ENCODE assay signal across 20 cellular contexts in the genomic region with DNA sequence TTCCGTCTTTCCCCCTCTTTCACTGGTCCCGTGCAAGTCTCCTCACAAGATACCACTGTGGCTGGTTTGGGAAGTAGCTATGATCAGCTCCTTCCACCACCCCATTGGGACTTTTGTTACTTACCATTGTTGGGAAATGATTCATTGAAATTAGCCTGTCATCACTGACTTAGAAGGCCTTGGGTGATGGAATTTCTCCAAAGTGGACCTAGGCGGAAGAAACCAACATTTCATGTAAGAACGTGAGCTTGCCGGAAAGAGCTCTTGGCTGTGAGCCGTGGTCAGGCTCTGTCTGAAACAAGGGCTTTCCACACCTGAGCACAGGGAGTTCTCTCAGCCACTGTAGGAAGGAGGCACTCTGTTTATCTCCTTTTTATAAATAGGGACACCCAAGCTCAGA. TPM values are rescaled to one million over a fixed set of nuclear protein-coding genes. Genes with fewer than 3 reads are reported as not detected.
DNase-seq lines count a peak whose midpoint lies in the region; ATAC-seq, FAIRE-seq and TF ChIP-seq lines count a peak whose summit lies in the region.
"Had no signal": no experiment of that assay in that cellular context is flagged by ENCODE, and none has a peak within 500 bp of the region (broad histone marks: within the 10 kb centered on the region; RNA-seq: fewer than 3 reads in every experiment).

No MANE protein-coding gene starts in this region.

- H3K9me1 ChIP-seq in endothelial cell of umbilical vein (replicated peaks; ENCODE audit: control insufficient read depth, extremely low read depth, insufficient read depth, low read length), result no peaks in the 10 kb centered on the region

- H3K4me3 ChIP-seq in endothelial cell of umbilical vein (replicated peaks in 1 of 3; ENCODE audit: insufficient read depth in 1 of 3, low read depth in 1 of 3, low read length in 3 of 3), result no peak overlapping the region
- H3K4me3 ChIP-seq: GM23248 had no signal

- no peaks in the 10 kb centered on the region for H4K20me1 ChIP-seq in endothelial cell of umbilical vein (replicated peaks; ENCODE audit: control insufficient read depth, extremely low read depth, insufficient read depth, low read length)

- peak; percentile 42 for ATAC-seq in left ventricle myocardium superior
- ATAC-seq in Right ventricle myocardium superior (ENCODE audit: poor library complexity), result no peak
- no peak for ATAC-seq in GM21447 (IDR thresholded peaks at IDR 0.05; ENCODE audit: unreplicated experiment)
- ATAC-seq: CD8-positive, alpha-beta T cell had no signal

- H3K27ac ChIP-seq in endothelial cell of umbilical vein (ENCODE audit: insufficient read depth, low read depth, low read length), result no peak overlapping the region
- H3K27ac ChIP-seq: GM23248 had no signal

- H3K27me3 ChIP-seq in endothelial cell of umbilical vein (ENCODE audit: control insufficient read depth in 2 of 2, insufficient read depth in 2 of 2, low read length in 2 of 2), result no peaks in the 10 kb centered on the region

- H3K9me3 ChIP-seq in endothelial cell of umbilical vein (replicated peaks; ENCODE audit: control insufficient read depth, insufficient read depth, low read length), result no peaks in the 10 kb centered on the region

- H3K79me2 ChIP-seq in endothelial cell of umbilical vein (ENCODE audit: control insufficient read depth, insufficient read depth, low read length), result no peaks in the 10 kb centered on the region

- H3K9ac ChIP-seq in endothelial cell of umbilical vein (replicated peaks; ENCODE audit: extremely low read depth, insufficient read depth, low read length), result no peak overlapping the region
- H3K9ac ChIP-seq: GM23248 had no signal

- H3K4me1 ChIP-seq in endothelial cell of umbilical vein (ENCODE audit: control insufficient read depth, extremely low read depth, insufficient read depth, low read length), result no peaks in the 10 kb centered on the region

- dilution Hi-C loops in endothelial cell of umbilical vein (cut with MboI; ENCODE audit: extremely low pct_ligation_motif_present, low sequenced_read_pairs), result no loop called here

- FAIRE-seq in endothelial cell of umbilical vein (lab: Jason Lieb, UNC), result peak; percentile 48
- FAIRE-seq: D721Med had no signal

- DNase-seq in left ventricle myocardium superior, result no peak
- no peak for DNase-seq in Right ventricle myocardium superior
- DNase-seq in endothelial cell of umbilical vein (ENCODE audit: low read depth, low spot score), result no peak
- DNase-seq in glomerular endothelial cell (ENCODE audit: extremely low read depth, low read depth, low spot score), result peak; percentile 25
- no peak for DNase-seq in activated CD8-positive, alpha-beta memory T cell treated with anti-CD3 and anti-CD28 coated beads, Interleukin-2, amount 50 U/mL, for 4 hours
- no peak for DNase-seq in globus pallidus (ENCODE audit: low spot score)
- no peak for DNase-seq in activated CD8-positive, alpha-beta memory T cell treated with anti-CD3 and anti-CD28 coated beads, Interleukin-2, amount 50 U/mL, for 48 hours
- DNase-seq: 8988T; CD8-positive, alpha-beta T cell; DMS79; GM23248; HCEC 1CT; NCI-H187 treated with DMSO at 0.1 percent for 48 hours; NCI-H345; NCI-H526 treated with DMSO at 0.1 percent for 48 hours; NK-92 treated with Interleukin-12 subunit alpha and Interleukin-12 subunit beta, amount 100 ng/mL, for 24 hours had no signal

- POLR2A ChIA-PET in endothelial cell of umbilical vein (lab: Charles Lee), result no interaction called here

- CTCF ChIA-PET in endothelial cell of umbilical vein (lab: Charles Lee), result interaction anchor here (0.9 to 1.9 kb wide), 5 partner anchors 11 to 225 kb away, joined by 3 to 7 read pairs (median 4); no protein-coding TSS in a partner anchor

- no TSS peak for BruUV-seq in endothelial cell of umbilical vein (replicated peaks; lab: Mats Ljungman, UMichigan)

- H2AFZ ChIP-seq in endothelial cell of umbilical vein (ENCODE audit: low read depth, low read length), result no peak overlapping the region
- H2AFZ ChIP-seq: GM23248 had no signal

- intact Hi-C loops in left ventricle myocardium superior (cut with micrococcal nuclease), result no loop called here
- intact Hi-C loops in Right ventricle myocardium superior (cut with DNase I), result no loop called here
- intact Hi-C loops in endothelial cell of umbilical vein (cut with micrococcal nuclease), result no loop called here

- TF ChIP-seq CTCF in endothelial cell of umbilical vein (IDR thresholded peaks at IDR 0.05; ENCODE audit: extremely low read depth in 1 of 2, insufficient read depth in 1 of 2, low read depth in 1 of 2, low read length in 2 of 2), result no peak

- peaks cover 18 to 36% of the 10 kb centered on the region in 2 experiments for H3K36me3 ChIP-seq in endothelial cell of umbilical vein (ENCODE audit: control insufficient read depth in 2 of 2, extremely low read depth in 1 of 2, insufficient read depth in 2 of 2, low read length in 2 of 2)

- H3K4me2 ChIP-seq in endothelial cell of umbilical vein (ENCODE audit: insufficient read depth, low read length), result no peak overlapping the region

- TF ChIP-seq POLR2A in endothelial cell of umbilical vein (IDR thresholded peaks at IDR 0.05; ENCODE audit: low read depth, low read length), result no peak

TF ChIP-seq in endothelial cell of umbilical vein, 7 proteins besides CTCF, POLR2A, EP300 and RAD21:
- TF ChIP-seq FOS (IDR thresholded peaks at IDR 0.05; ENCODE audit: borderline replicate concordance, insufficient read depth, low read length) (no peak), MYC (IDR thresholded peaks at IDR 0.05; ENCODE audit: low read depth, low read length) (no peak), JUN (IDR thresholded peaks at IDR 0.05; ENCODE audit: borderline replicate concordance, insufficient read depth, insufficient read length, low read depth) (no peak), GATA2 (IDR thresholded peaks at IDR 0.05; ENCODE audit: insufficient read depth, insufficient read length, low read depth, low read length) (no peak), POLR2AphosphoS5 (IDR thresholded peaks at IDR 0.05; ENCODE audit: insufficient read depth, low read depth, low read length) (no peak), EZH2 (IDR thresholded peaks at IDR 0.05; ENCODE audit: borderline replicate concordance, low read depth, low read length, severe bottlenecking) (no peak)
- TF ChIP-seq, protein P1, sequence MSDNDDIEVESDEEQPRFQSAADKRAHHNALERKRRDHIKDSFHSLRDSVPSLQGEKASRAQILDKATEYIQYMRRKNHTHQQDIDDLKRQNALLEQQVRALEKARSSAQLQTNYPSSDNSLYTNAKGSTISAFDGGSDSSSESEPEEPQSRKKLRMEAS (IDR thresholded peaks at IDR 0.05; ENCODE audit: insufficient read depth, insufficient read length), result no peak

RNA-seq across cellular contexts. Expression of a gene that starts 23.5 kb away (rescaled TPM):
- total RNA-seq in left ventricle myocardium superior (not detected), Right ventricle myocardium superior (not detected), endothelial cell of umbilical vein (1.2 and 1.7 TPM in 2 replicates), glomerular endothelial cell (0.58 TPM in 1 of 2 replicates, not detected in the other)
- 0.54 and 0.59 TPM in 2 replicates for polyA plus RNA-seq in endothelial cell of umbilical vein
- polyA plus RNA-seq in endothelial cell of umbilical vein (2011; cell fraction: cytosol; rRNA removed), result 0.25 and 0.32 TPM in 2 replicates
- 0.74 and 0.76 TPM in 2 replicates for polyA plus RNA-seq in endothelial cell of umbilical vein (2011; cell fraction: nucleus; rRNA removed)
- polyA plus RNA-seq in endothelial cell of umbilical vein (2012), result not detected in 2 replicates
- polyA minus RNA-seq in endothelial cell of umbilical vein, result not detected in 2 replicates
- not detected for polyA minus RNA-seq in endothelial cell of umbilical vein (2011; cell fraction: cytosol; rRNA and poly(A)+ RNA removed)
- not detected in 2 replicates for polyA minus RNA-seq in endothelial cell of umbilical vein (2011; cell fraction: nucleus; rRNA and poly(A)+ RNA removed)
- total RNA-seq: CD8-positive, alpha-beta T cell; GM23248; LHCN-M2 had no signal
- polyA plus RNA-seq: BJ, GM23248 had no signal

RNA-seq across cellular contexts. Expression of a gene that starts 43.3 kb away (rescaled TPM):
- total RNA-seq in left ventricle myocardium superior (not detected), Right ventricle myocardium superior (not detected), endothelial cell of umbilical vein (1.4 TPM in 1 of 2 replicates, not detected in the other), glomerular endothelial cell (0.24 and 1.1 TPM in 2 replicates)
- polyA plus RNA-seq in endothelial cell of umbilical vein, result 0.24 and 0.36 TPM in 2 replicates
- 0.35 and 0.38 TPM in 2 replicates for polyA plus RNA-seq in endothelial cell of umbilical vein (2011; cell fraction: cytosol; rRNA removed)
- polyA plus RNA-seq in endothelial cell of umbilical vein (2011; cell fraction: nucleus; rRNA removed), result 1.6 and 1.7 TPM in 2 replicates
- 0.41 TPM in 1 of 2 replicates, not detected in the other for polyA plus RNA-seq in endothelial cell of umbilical vein (2012)
- polyA minus RNA-seq in endothelial cell of umbilical vein, result 0.23 TPM in 1 of 2 replicates, not detected in the other
- polyA minus RNA-seq in endothelial cell of umbilical vein (2011; cell fraction: cytosol; rRNA and poly(A)+ RNA removed), result not detected
- polyA minus RNA-seq in endothelial cell of umbilical vein (2011; cell fraction: nucleus; rRNA and poly(A)+ RNA removed), result 0.53 TPM in 1 of 2 replicates, not detected in the other
- total RNA-seq: CD8-positive, alpha-beta T cell; GM23248; LHCN-M2 had no signal
- polyA plus RNA-seq: GM23248 had no signal
